1 cellular context compared by ENCODE assay signal in the genomic region with DNA sequence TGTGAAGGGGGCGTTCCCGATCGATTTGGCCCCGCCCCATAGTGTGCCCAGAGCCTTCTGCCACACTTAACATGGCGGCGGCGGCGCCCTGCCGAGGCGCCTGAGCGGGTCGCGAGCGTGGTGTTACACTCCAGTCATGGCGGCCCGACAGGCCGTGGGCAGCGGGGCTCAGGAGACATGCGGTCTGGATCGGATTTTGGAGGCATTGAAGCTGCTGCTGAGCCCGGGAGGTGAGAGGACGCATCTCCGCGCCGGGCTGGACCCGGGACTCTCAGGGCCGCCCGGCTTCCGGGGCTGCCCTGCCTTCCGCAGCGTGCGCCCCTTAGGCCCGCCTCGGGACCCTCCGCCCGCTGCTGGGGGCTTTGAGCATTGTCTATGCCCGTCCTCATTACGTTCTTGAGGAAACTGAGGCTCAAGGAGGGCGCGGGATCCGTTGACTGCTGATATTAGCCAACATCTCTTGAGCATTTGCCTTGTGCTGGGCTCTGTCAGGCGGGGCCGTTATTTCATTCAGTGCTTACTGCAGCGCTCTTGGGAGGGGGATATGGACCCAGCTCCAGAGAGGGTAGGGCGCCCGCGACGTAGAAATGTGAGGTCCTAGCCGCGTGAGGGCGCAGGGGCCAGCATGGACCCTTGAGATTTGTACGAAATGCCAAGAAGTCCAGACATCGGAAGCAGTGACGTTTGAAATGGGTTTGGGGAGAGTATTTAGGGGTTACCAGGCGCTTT.
A peak's percentile ranks its signal among the peaks of the same experiment; 100 is the strongest.
TF ChIP-seq lines count a peak whose summit lies in the region.

A gene (plus strand): TSS at position 50 of the 729 bp plus-strand sequence. CDS start 87 bp downstream, at position 137.

TF ChIP-seq in K562, 482 proteins besides CTCF, POLR2A, EP300 and RAD21 (continued from another document and continues in another):
- TF ChIP-seq, protein P1, sequence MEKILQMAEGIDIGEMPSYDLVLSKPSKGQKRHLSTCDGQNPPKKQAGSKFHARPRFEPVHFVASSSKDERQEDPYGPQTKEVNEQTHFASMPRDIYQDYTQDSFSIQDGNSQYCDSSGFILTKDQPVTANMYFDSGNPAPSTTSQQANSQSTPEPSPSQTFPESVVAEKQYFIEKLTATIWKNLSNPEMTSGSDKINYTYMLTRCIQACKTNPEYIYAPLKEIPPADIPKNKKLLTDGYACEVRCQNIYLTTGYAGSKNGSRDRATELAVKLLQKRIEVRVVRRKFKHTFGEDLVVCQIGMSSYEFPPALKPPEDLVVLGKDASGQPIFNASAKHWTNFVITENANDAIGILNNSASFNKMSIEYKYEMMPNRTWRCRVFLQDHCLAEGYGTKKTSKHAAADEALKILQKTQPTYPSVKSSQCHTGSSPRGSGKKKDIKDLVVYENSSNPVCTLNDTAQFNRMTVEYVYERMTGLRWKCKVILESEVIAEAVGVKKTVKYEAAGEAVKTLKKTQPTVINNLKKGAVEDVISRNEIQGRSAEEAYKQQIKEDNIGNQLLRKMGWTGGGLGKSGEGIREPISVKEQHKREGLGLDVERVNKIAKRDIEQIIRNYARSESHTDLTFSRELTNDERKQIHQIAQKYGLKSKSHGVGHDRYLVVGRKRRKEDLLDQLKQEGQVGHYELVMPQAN (IDR thresholded peaks at IDR 0.05; ENCODE audit: borderline replicate concordance): peak; percentile 79
- TF ChIP-seq STAT5A (IDR thresholded peaks at IDR 0.05; ENCODE audit: borderline replicate concordance, low read length): no peak
- no peak for TF ChIP-seq SIRT6 (IDR thresholded peaks at IDR 0.05; ENCODE audit: low read depth, low read length)
- peak; percentile 56; the same call in 1 of the 2 replicates for TF ChIP-seq BHLHE40 (IDR thresholded peaks at IDR 0.05; ENCODE audit: low read length)
- TF ChIP-seq, protein P2, sequence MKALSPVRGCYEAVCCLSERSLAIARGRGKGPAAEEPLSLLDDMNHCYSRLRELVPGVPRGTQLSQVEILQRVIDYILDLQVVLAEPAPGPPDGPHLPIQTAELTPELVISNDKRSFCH (CRISPR knock-in tag; IDR thresholded peaks at IDR 0.05): no peak
- TF ChIP-seq, protein P2 (tag; IDR thresholded peaks at IDR 0.05): 0 out of 2 replicates have a peak, but pooled peaks have one; percentile 58
- TF ChIP-seq, protein P3, sequence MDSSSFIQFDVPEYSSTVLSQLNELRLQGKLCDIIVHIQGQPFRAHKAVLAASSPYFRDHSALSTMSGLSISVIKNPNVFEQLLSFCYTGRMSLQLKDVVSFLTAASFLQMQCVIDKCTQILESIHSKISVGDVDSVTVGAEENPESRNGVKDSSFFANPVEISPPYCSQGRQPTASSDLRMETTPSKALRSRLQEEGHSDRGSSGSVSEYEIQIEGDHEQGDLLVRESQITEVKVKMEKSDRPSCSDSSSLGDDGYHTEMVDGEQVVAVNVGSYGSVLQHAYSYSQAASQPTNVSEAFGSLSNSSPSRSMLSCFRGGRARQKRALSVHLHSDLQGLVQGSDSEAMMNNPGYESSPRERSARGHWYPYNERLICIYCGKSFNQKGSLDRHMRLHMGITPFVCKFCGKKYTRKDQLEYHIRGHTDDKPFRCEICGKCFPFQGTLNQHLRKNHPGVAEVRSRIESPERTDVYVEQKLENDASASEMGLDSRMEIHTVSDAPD (CRISPR knock-in tag; IDR thresholded peaks at IDR 0.05): no peak
- peak; percentile 91 for TF ChIP-seq SUPT5H (IDR thresholded peaks at IDR 0.05)
- TF ChIP-seq ZNF124 (CRISPR knock-in tag; IDR thresholded peaks at IDR 0.05): no peak
- peak; percentile 29 for TF ChIP-seq RBM39 (optimal IDR thresholded peaks at IDR 0.05; ENCODE audit: low read depth, low read length)
- no peak for TF ChIP-seq ZNF41 (CRISPR knock-in tag; conservative IDR thresholded peaks at IDR 0.05)
- TF ChIP-seq, protein P4, sequence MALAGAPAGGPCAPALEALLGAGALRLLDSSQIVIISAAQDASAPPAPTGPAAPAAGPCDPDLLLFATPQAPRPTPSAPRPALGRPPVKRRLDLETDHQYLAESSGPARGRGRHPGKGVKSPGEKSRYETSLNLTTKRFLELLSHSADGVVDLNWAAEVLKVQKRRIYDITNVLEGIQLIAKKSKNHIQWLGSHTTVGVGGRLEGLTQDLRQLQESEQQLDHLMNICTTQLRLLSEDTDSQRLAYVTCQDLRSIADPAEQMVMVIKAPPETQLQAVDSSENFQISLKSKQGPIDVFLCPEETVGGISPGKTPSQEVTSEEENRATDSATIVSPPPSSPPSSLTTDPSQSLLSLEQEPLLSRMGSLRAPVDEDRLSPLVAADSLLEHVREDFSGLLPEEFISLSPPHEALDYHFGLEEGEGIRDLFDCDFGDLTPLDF (CRISPR knock-in tag; IDR thresholded peaks at IDR 0.05): no peak; the same call in 1 of the 2 replicates
- TF ChIP-seq NFYB (IDR thresholded peaks at IDR 0.05; ENCODE audit: extremely low read depth, insufficient read length): no peak
- TF ChIP-seq, protein P5, sequence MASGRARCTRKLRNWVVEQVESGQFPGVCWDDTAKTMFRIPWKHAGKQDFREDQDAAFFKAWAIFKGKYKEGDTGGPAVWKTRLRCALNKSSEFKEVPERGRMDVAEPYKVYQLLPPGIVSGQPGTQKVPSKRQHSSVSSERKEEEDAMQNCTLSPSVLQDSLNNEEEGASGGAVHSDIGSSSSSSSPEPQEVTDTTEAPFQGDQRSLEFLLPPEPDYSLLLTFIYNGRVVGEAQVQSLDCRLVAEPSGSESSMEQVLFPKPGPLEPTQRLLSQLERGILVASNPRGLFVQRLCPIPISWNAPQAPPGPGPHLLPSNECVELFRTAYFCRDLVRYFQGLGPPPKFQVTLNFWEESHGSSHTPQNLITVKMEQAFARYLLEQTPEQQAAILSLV (tag; IDR thresholded peaks at IDR 0.05): no peak
- peak; percentile 99 for TF ChIP-seq POLR2G (IDR thresholded peaks at IDR 0.05; ENCODE audit: low read depth, low read length)
- no peak for TF ChIP-seq NUFIP1 (IDR thresholded peaks at IDR 0.05; ENCODE audit: partially characterized antibody)
- TF ChIP-seq NR4A1 (CRISPR knock-in tag; IDR thresholded peaks at IDR 0.05): no peak
- TF ChIP-seq NR4A1 (tag; IDR thresholded peaks at IDR 0.05): 0 out of 2 replicates have a peak, but pooled peaks have one; percentile 47
- TF ChIP-seq LEF1 (IDR thresholded peaks at IDR 0.05): no peak
- TF ChIP-seq, protein P6, sequence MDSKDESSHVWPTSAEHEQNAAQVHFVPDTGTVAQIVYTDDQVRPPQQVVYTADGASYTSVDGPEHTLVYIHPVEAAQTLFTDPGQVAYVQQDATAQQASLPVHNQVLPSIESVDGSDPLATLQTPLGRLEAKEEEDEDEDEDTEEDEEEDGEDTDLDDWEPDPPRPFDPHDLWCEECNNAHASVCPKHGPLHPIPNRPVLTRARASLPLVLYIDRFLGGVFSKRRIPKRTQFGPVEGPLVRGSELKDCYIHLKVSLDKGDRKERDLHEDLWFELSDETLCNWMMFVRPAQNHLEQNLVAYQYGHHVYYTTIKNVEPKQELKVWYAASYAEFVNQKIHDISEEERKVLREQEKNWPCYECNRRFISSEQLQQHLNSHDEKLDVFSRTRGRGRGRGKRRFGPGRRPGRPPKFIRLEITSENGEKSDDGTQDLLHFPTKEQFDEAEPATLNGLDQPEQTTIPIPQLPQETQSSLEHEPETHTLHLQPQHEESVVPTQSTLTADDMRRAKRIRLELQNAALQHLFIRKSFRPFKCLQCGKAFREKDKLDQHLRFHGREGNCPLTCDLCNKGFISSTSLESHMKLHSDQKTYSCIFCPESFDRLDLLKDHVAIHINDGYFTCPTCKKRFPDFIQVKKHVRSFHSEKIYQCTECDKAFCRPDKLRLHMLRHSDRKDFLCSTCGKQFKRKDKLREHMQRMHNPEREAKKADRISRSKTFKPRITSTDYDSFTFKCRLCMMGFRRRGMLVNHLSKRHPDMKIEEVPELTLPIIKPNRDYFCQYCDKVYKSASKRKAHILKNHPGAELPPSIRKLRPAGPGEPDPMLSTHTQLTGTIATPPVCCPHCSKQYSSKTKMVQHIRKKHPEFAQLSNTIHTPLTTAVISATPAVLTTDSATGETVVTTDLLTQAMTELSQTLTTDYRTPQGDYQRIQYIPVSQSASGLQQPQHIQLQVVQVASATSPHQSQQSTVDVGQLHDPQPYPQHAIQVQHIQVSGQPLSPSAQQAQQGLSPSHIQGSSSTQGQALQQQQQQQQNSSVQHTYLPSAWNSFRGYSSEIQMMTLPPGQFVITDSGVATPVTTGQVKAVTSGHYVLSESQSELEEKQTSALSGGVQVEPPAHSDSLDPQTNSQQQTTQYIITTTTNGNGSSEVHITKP (IDR thresholded peaks at IDR 0.05; ENCODE audit: partially characterized antibody): peak; percentile 5
- peak; percentile 78 for TF ChIP-seq MYC (IDR thresholded peaks at IDR 0.05; ENCODE audit: low read depth, low read length)
- peak; percentile 67; the same call in 1 of the 2 replicates for TF ChIP-seq MYC (CRISPR knock-in tag; IDR thresholded peaks at IDR 0.05; ENCODE audit: borderline replicate concordance, low read depth)
- TF ChIP-seq, protein P7, sequence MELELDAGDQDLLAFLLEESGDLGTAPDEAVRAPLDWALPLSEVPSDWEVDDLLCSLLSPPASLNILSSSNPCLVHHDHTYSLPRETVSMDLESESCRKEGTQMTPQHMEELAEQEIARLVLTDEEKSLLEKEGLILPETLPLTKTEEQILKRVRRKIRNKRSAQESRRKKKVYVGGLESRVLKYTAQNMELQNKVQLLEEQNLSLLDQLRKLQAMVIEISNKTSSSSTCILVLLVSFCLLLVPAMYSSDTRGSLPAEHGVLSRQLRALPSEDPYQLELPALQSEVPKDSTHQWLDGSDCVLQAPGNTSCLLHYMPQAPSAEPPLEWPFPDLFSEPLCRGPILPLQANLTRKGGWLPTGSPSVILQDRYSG (tag; conservative IDR thresholded peaks at IDR 0.05; ENCODE audit: low read depth): no peak
- TF ChIP-seq GABPB1 (CRISPR knock-in tag; IDR thresholded peaks at IDR 0.05): peak; percentile 83
- TF ChIP-seq ZEB2 (IDR thresholded peaks at IDR 0.05): no peak
- no peak for TF ChIP-seq ZNF445 (CRISPR knock-in tag; IDR thresholded peaks at IDR 0.05; ENCODE audit: low read depth)
- no peak for TF ChIP-seq ZNF253 (CRISPR knock-in tag; conservative IDR thresholded peaks at IDR 0.05)
- TF ChIP-seq SMARCC2 (IDR thresholded peaks at IDR 0.05; ENCODE audit: low read depth): no peak
- TF ChIP-seq ZBTB1 (CRISPR knock-in tag; IDR thresholded peaks at IDR 0.05; ENCODE audit: borderline replicate concordance, low read depth): 0 out of 2 replicates have a peak, but pooled peaks have one; percentile 61
- TF ChIP-seq, protein P8, sequence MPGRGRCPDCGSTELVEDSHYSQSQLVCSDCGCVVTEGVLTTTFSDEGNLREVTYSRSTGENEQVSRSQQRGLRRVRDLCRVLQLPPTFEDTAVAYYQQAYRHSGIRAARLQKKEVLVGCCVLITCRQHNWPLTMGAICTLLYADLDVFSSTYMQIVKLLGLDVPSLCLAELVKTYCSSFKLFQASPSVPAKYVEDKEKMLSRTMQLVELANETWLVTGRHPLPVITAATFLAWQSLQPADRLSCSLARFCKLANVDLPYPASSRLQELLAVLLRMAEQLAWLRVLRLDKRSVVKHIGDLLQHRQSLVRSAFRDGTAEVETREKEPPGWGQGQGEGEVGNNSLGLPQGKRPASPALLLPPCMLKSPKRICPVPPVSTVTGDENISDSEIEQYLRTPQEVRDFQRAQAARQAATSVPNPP (IDR thresholded peaks at IDR 0.05; ENCODE audit: borderline replicate concordance, insufficient read depth, insufficient read length): no peak
- peak; percentile 79; the same call in 1 of the 2 replicates for TF ChIP-seq KLF13 (tag; IDR thresholded peaks at IDR 0.05; ENCODE audit: borderline replicate concordance, low read depth)
- peak; percentile 83 for TF ChIP-seq GABPA (tag; conservative IDR thresholded peaks at IDR 0.05; ENCODE audit: low read depth)
- 0 out of 2 replicates have a peak, but pooled peaks have one; percentile 21 for TF ChIP-seq ZNF766 (CRISPR knock-in tag; conservative IDR thresholded peaks at IDR 0.05)
- TF ChIP-seq TSC22D4 (tag; IDR thresholded peaks at IDR 0.05): no peak
- no peak for TF ChIP-seq ZNF239 (CRISPR knock-in tag; IDR thresholded peaks at IDR 0.05)
- TF ChIP-seq, protein P9, sequence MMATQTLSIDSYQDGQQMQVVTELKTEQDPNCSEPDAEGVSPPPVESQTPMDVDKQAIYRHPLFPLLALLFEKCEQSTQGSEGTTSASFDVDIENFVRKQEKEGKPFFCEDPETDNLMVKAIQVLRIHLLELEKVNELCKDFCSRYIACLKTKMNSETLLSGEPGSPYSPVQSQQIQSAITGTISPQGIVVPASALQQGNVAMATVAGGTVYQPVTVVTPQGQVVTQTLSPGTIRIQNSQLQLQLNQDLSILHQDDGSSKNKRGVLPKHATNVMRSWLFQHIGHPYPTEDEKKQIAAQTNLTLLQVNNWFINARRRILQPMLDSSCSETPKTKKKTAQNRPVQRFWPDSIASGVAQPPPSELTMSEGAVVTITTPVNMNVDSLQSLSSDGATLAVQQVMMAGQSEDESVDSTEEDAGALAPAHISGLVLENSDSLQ (IDR thresholded peaks at IDR 0.05): no peak
- TF ChIP-seq, protein P10, sequence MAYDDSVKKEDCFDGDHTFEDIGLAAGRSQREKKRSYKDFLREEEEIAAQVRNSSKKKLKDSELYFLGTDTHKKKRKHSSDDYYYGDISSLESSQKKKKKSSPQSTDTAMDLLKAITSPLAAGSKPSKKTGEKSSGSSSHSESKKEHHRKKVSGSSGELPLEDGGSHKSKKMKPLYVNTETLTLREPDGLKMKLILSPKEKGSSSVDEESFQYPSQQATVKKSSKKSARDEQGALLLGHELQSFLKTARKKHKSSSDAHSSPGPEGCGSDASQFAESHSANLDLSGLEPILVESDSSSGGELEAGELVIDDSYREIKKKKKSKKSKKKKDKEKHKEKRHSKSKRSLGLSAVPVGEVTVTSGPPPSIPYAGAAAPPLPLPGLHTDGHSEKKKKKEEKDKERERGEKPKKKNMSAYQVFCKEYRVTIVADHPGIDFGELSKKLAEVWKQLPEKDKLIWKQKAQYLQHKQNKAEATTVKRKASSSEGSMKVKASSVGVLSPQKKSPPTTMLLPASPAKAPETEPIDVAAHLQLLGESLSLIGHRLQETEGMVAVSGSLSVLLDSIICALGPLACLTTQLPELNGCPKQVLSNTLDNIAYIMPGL (CRISPR knock-in tag; IDR thresholded peaks at IDR 0.05): no peak; the same call in 1 of the 2 replicates
- no peak for TF ChIP-seq ZBTB17 (CRISPR knock-in tag; IDR thresholded peaks at IDR 0.05)
- TF ChIP-seq CTBP1 (IDR thresholded peaks at IDR 0.05; ENCODE audit: borderline replicate concordance): peak; percentile 64; the same call in 1 of the 2 replicates
- TF ChIP-seq ZNF717 (CRISPR knock-in tag; IDR thresholded peaks at IDR 0.05): no peak
- TF ChIP-seq SIN3A (IDR thresholded peaks at IDR 0.05; ENCODE audit: borderline replicate concordance in 2 of 2, control insufficient read depth in 1 of 2, low read depth in 2 of 2, low read length in 2 of 2): peak in 1 of 2 experiments; percentile 64; a peak in 1 of 4 replicates
- TF ChIP-seq SIX5 (IDR thresholded peaks at IDR 0.05; ENCODE audit: borderline replicate concordance in 1 of 2, insufficient read depth in 1 of 2, low read depth in 1 of 2, low read length in 2 of 2): peak; percentile 51 to 59; a peak in 3 of 4 replicates
- no peak for TF ChIP-seq FOSL1 (tag; conservative IDR thresholded peaks at IDR 0.05)
- no peak for TF ChIP-seq RAD51 (IDR thresholded peaks at IDR 0.05; ENCODE audit: borderline replicate concordance, low read depth)
- peak; percentile 67 for TF ChIP-seq PCBP1 (IDR thresholded peaks at IDR 0.05; ENCODE audit: low read depth, low read length, poor library complexity, severe bottlenecking)
- TF ChIP-seq RFX5 (IDR thresholded peaks at IDR 0.05; ENCODE audit: low read depth, low read length): no peak
- TF ChIP-seq MAFF (IDR thresholded peaks at IDR 0.05; ENCODE audit: low read length): no peak
